In genomic region chr22:40463727-40464126, GRCh38 we compare ENCODE assay signal across 1 cellular context.
TF ChIP-seq lines count a peak whose summit lies in the region.

No MANE protein-coding gene starts in this region.

TF ChIP-seq in SK-N-SH, 30 proteins besides CTCF, POLR2A, EP300 and RAD21 (continued from another document):
- TF ChIP-seq IRF3 (IDR thresholded peaks at IDR 0.05; ENCODE audit: low read depth, low read length) (no peak), TEAD4 (IDR thresholded peaks at IDR 0.05; ENCODE audit: borderline replicate concordance, insufficient read depth) (no peak), GABPA (IDR thresholded peaks at IDR 0.05; ENCODE audit: low read depth) (no peak), MEF2A (IDR thresholded peaks at IDR 0.05; ENCODE audit: borderline replicate concordance, low read depth) (no peak), SMC3 (IDR thresholded peaks at IDR 0.05; ENCODE audit: low read depth, low read length) (no peak), RFX5 (IDR thresholded peaks at IDR 0.05; ENCODE audit: low read length) (no peak), GATA2 (CRISPR knock-in tag; IDR thresholded peaks at IDR 0.05) (no peak)
